15 cellular contexts compared by ENCODE assay signal in genomic region chr2:238702691-238703415, GRCh38.
A peak's percentile ranks its signal among the peaks of the same experiment; 100 is the strongest.
DNase-seq lines count a peak whose midpoint lies in the region; ATAC-seq lines count a peak whose summit lies in the region.
"Had no signal": no experiment of that assay in that cellular context is flagged by ENCODE, and none has a peak within 500 bp of the region (broad histone marks: within the 10 kb centered on the region; RNA-seq: fewer than 3 reads in every experiment).

No MANE protein-coding gene starts in this region.

- H3K27ac ChIP-seq in neuronal stem cell (replicated peaks; ENCODE audit: low read length): no peak overlapping the region

- H3K36me3 Mint-ChIP-seq in activated CD8-positive, alpha-beta memory T cell treated with anti-CD3 and anti-CD28 coated beads, Interleukin-2, amount 10 ng/mL, durations not matched to agents 7 days and 5 days: no peaks in the 10 kb centered on the region
- H3K36me3 Mint-ChIP-seq: CD14-positive monocyte had no signal

- H3K4me3 Mint-ChIP-seq in activated CD8-positive, alpha-beta memory T cell treated with anti-CD3 and anti-CD28 coated beads, Interleukin-2, amount 10 ng/mL, durations not matched to agents 7 days and 5 days: no peak overlapping the region
- H3K4me3 Mint-ChIP-seq: CD14-positive monocyte had no signal

- peak overlapping the region; percentile 64 for H4K91ac ChIP-seq in neuronal stem cell (ENCODE audit: low read depth, low read length, poor library complexity)

- DNase-seq in activated CD8-positive, alpha-beta memory T cell treated with anti-CD3 and anti-CD28 coated beads, Interleukin-2, amount 10 ng/mL, durations not matched to agents 7 days and 5 days: peak; percentile 11
- no peak for DNase-seq in activated CD8-positive, alpha-beta memory T cell treated with anti-CD3 and anti-CD28 coated beads, Interleukin-2, amount 50 U/mL, for 48 hours
- DNase-seq in cardiac septum (ENCODE audit: low spot score) (peak; percentile 19), neuronal stem cell (ENCODE audit: low spot score) (no peak), NCI-H2196 (lab: John Stamatoyannopoulos, UW; ENCODE audit: unreplicated experiment) (no peak), NCI-H345 treated with DMSO at 0.1 percent for 48 hours (lab: John Stamatoyannopoulos, UW; ENCODE audit: unreplicated experiment) (no peak), NCI-H187 treated with DMSO at 0.1 percent for 48 hours (lab: John Stamatoyannopoulos, UW) (no peak), AG20443 (ENCODE audit: low spot score) (no peak)
- DNase-seq: COR-L47, DMS53, Kasumi-1, NCI-H1930, NCI-H2171, NCI-H510A treated with DMSO at 0.1 percent for 48 hours had no signal

- intact Hi-C loops in cardiac septum (cut with DNase I): loop anchor here (5.0 kb wide), 1 partner anchor 101 kb away; no protein-coding TSS in a partner anchor

- no CpG with 5 or more reads among the region's 13 CpGs for WGBS in neuronal stem cell (ENCODE audit: extremely low coverage in 2 of 2, insufficient read length in 2 of 2, insufficient replicate concordance in 1 of 2), 2 donors

- H2BK120ac ChIP-seq in neuronal stem cell (ENCODE audit: low read depth, low read length): no peak overlapping the region

- ATAC-seq in activated CD8-positive, alpha-beta memory T cell treated with anti-CD3 and anti-CD28 coated beads, Interleukin-2, amount 10 ng/mL, durations not matched to agents 7 days and 5 days: no peak

- no peaks in the 10 kb centered on the region for H3K9me3 ChIP-seq in neuronal stem cell (replicated peaks in 1 of 2; ENCODE audit: control insufficient read depth in 2 of 2, insufficient read depth in 1 of 2, low read depth in 1 of 2, low read length in 2 of 2)

- H3K4me1 Mint-ChIP-seq in activated CD8-positive, alpha-beta memory T cell treated with anti-CD3 and anti-CD28 coated beads, Interleukin-2, amount 10 ng/mL, durations not matched to agents 7 days and 5 days: no peaks in the 10 kb centered on the region
- H3K4me1 Mint-ChIP-seq: CD14-positive monocyte had no signal

- peak overlapping the region; percentile 35 for H3K18ac ChIP-seq in neuronal stem cell (ENCODE audit: low read length)

- H2BK12ac ChIP-seq in neuronal stem cell (ENCODE audit: low read length): no peak overlapping the region

- no peak overlapping the region for H3K4ac ChIP-seq in neuronal stem cell (ENCODE audit: low read length)

- H2AK5ac ChIP-seq in neuronal stem cell (ENCODE audit: low read depth, low read length): peak overlapping the region; percentile 17

- H4K8ac ChIP-seq in neuronal stem cell (ENCODE audit: low read depth, low read length): no peak overlapping the region

- peaks cover 13% of the 10 kb centered on the region for H3K27me3 Mint-ChIP-seq in activated CD8-positive, alpha-beta memory T cell treated with anti-CD3 and anti-CD28 coated beads, Interleukin-2, amount 10 ng/mL, durations not matched to agents 7 days and 5 days

- H3K79me1 ChIP-seq in neuronal stem cell (ENCODE audit: low read depth, low read length): no peaks in the 10 kb centered on the region

- H2AFZ ChIP-seq in neuronal stem cell (ENCODE audit: low read length): no peak overlapping the region

- H2BK15ac ChIP-seq in neuronal stem cell (ENCODE audit: low read length): no peak overlapping the region

- peaks cover 0 to 3% of the 10 kb centered on the region in 2 donors for H3K4me1 ChIP-seq in neuronal stem cell (ENCODE audit: control insufficient read depth in 2 of 2, insufficient read depth in 1 of 2, low read depth in 1 of 2, low read length in 2 of 2)

- no peak overlapping the region for H3K27ac Mint-ChIP-seq in activated CD8-positive, alpha-beta memory T cell treated with anti-CD3 and anti-CD28 coated beads, Interleukin-2, amount 10 ng/mL, durations not matched to agents 7 days and 5 days
- H3K27ac Mint-ChIP-seq: CD14-positive monocyte had no signal

- no peaks in the 10 kb centered on the region for H3K36me3 ChIP-seq in neuronal stem cell (replicated peaks in 1 of 2; ENCODE audit: control insufficient read depth in 2 of 2, insufficient read depth in 2 of 2, low read length in 2 of 2)

- H3K9me3 Mint-ChIP-seq in activated CD8-positive, alpha-beta memory T cell treated with anti-CD3 and anti-CD28 coated beads, Interleukin-2, amount 10 ng/mL, durations not matched to agents 7 days and 5 days (ENCODE audit: low read depth): no peaks in the 10 kb centered on the region

- H3K4me2 ChIP-seq in neuronal stem cell (ENCODE audit: insufficient read depth, low read length, poor library complexity, severe bottlenecking): no peak overlapping the region

- H3K4me3 ChIP-seq in neuronal stem cell (ENCODE audit: low read length in 2 of 2): no peak overlapping the region

- no peak overlapping the region for H3K9ac ChIP-seq in neuronal stem cell (ENCODE audit: low read depth, low read length, poor library complexity)

- CTCF ChIA-PET in activated CD8-positive, alpha-beta memory T cell treated with anti-CD3 and anti-CD28 coated beads, Interleukin-2, amount 10 ng/mL, durations not matched to agents 7 days and 5 days (lab: Charles Lee): no interaction called here

- no peak overlapping the region for H3K14ac ChIP-seq in neuronal stem cell (ENCODE audit: low read length)

- H2BK5ac ChIP-seq in neuronal stem cell (ENCODE audit: low read length): no peak overlapping the region

- no peaks in the 10 kb centered on the region for H3K27me3 ChIP-seq in neuronal stem cell (ENCODE audit: control insufficient read depth in 3 of 3, insufficient read depth in 3 of 3, low read depth in 1 of 3, low read length in 3 of 3)

- no peak overlapping the region for H3K23ac ChIP-seq in neuronal stem cell (ENCODE audit: low read depth, low read length, poor library complexity)

Comparison
In these comparisons a context has a peak if more than half of its experiments do, and no peak if none do; other contexts are left out.
1. DNase-seq: peak in activated CD8-positive, alpha-beta memory T cell treated with anti-CD3 and anti-CD28 coated beads, Interleukin-2, amount 10 ng/mL, durations not matched to agents 7 days and 5 days (single experiment) and cardiac septum (single experiment); none in activated CD8-positive, alpha-beta memory T cell treated with anti-CD3 and anti-CD28 coated beads, Interleukin-2, amount 50 U/mL, for 48 hours (single experiment), neuronal stem cell (single experiment), NCI-H2196 (single experiment), NCI-H345 treated with DMSO at 0.1 percent for 48 hours (single experiment), NCI-H187 treated with DMSO at 0.1 percent for 48 hours (single experiment) and AG20443 (single experiment).